ENCODE assay signal across 13 cellular contexts in the genomic region with DNA sequence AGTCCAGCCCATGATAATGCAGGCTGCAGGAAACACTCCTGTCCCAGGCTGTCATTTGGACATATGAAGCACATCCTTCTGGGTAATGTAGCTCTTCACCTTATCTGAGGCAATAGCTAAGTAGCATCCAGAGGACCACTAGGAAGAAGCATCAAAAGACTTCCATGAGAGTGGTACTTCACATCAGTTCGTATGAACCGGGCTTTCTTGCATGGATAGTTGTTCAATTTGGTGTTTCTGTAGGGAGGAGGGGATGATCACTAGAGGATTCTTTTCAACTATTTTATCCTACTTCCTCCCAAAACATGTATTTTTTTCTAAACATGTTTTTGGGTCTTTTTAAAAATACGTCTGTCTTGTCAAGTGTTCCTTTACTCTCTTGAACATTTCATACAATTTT.
"Had no signal": no experiment of that assay in that cellular context is flagged by ENCODE, and none has a peak within 500 bp of the region (broad histone marks: within the 10 kb centered on the region; RNA-seq: fewer than 3 reads in every experiment).

No MANE protein-coding gene starts in this region.

- H3K27ac ChIP-seq: colonic mucosa, coronary artery, dorsolateral prefrontal cortex, epithelial cell of prostate, esophagus muscularis mucosa, esophagus squamous epithelium, foreskin keratinocyte, gastrocnemius medialis, gastroesophageal sphincter, heart left ventricle, heart right ventricle had no signal

- H3K36me3 ChIP-seq: colonic mucosa, esophagus squamous epithelium, gastroesophageal sphincter had no signal

- H3K4me1 ChIP-seq: colonic mucosa, esophagus muscularis mucosa, esophagus squamous epithelium, foreskin keratinocyte, gastrocnemius medialis, gastroesophageal sphincter, heart left ventricle, heart right ventricle had no signal

- ATAC-seq: effector memory CD8-positive, alpha-beta T cell; esophagus mucosa; foreskin keratinocyte; gastrocnemius medialis; gastroesophageal sphincter; heart left ventricle; heart right ventricle had no signal

- H3K4me3 ChIP-seq: colonic mucosa, coronary artery, dorsolateral prefrontal cortex, esophagus muscularis mucosa, esophagus squamous epithelium, gastrocnemius medialis, gastroesophageal sphincter, heart left ventricle, heart right ventricle had no signal

- H3K9me3 ChIP-seq: colonic mucosa, gastrocnemius medialis had no signal
